1 cellular context compared by ENCODE assay signal in the genomic region with DNA sequence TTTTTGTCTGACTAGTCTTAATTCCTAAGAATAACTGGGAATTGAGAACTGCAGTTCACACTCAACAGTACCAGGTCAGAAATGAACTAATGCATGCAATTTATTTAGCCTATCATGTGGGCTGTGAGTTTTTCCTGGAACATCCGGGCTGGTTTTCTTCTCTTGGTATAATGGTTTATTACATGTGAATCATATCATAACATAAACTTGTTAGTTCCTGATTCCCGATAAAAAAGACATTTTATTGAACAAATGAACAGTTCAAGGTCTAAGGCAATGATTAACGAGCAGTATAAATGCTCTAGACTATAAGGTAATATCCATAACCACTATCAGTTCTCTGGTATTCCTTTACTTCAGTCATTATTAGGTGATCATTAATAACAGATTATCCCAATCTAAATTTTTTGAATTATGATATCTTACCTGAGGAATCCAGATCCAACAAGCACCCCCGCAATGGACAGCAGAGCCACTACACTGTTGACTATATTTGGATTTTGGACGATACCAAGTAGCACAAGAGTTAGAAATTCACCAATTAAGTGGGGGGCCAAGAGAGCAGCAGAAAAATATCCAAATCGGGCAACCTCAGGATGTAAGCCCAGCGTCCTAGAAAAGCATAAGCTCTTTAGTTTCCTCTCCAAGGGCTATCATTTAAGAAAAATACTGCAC.
A peak's percentile ranks its signal among the peaks of the same experiment; 100 is the strongest.
TF ChIP-seq lines count a peak whose summit lies in the region.

No MANE protein-coding gene starts in this region.

TF ChIP-seq in GM12878, 131 proteins besides CTCF, POLR2A, EP300 and RAD21:
- TF ChIP-seq, protein P1, sequence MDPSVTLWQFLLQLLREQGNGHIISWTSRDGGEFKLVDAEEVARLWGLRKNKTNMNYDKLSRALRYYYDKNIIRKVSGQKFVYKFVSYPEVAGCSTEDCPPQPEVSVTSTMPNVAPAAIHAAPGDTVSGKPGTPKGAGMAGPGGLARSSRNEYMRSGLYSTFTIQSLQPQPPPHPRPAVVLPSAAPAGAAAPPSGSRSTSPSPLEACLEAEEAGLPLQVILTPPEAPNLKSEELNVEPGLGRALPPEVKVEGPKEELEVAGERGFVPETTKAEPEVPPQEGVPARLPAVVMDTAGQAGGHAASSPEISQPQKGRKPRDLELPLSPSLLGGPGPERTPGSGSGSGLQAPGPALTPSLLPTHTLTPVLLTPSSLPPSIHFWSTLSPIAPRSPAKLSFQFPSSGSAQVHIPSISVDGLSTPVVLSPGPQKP (IDR thresholded peaks at IDR 0.05; ENCODE audit: low read depth, low read length), result no peak
- TF ChIP-seq FOXK2 (IDR thresholded peaks at IDR 0.05), result 0 out of 2 replicates have a peak, but pooled peaks have one; percentile 10
TF ChIP-seq in GM12878: peak in this region for 1.
